ENCODE assay signal across 11 cellular contexts in genomic region chrX:18719852-18720251, GRCh38. TPM values are rescaled to one million over a fixed set of nuclear protein-coding genes. Genes with fewer than 3 reads are reported as not detected.
"Had no signal": no experiment of that assay in that cellular context is flagged by ENCODE, and none has a peak within 500 bp of the region (broad histone marks: within the 10 kb centered on the region; RNA-seq: fewer than 3 reads in every experiment).

No MANE protein-coding gene starts in this region.

- ATAC-seq: HCT116, HepG2 had no signal

- H3K4me3 ChIP-seq: GM23248, HAP-1 had no signal

- DNase-seq: GM23248, GOT3, H7, HFFc6, KBM-7 had no signal

- H3K27ac ChIP-seq: GM23248, HL-60 had no signal

- H3K9me3 ChIP-seq: HAP-1 had no signal

- H3K4me1 ChIP-seq: HAP-1 had no signal

- H3K36me3 ChIP-seq: HAP-1 had no signal

RNA-seq across cellular contexts. Expression of gene PPEF1, which starts 12.4 kb away (rescaled TPM):
- total RNA-seq: GM23248, HepG2, HFFc6, HT1080 had no signal

RNA-seq across cellular contexts. Expression of gene RS1, which starts 47.9 kb away (rescaled TPM):
- total RNA-seq: GM23248, H4, H7, HepG2, HFFc6, HT1080 had no signal
